ENCODE assay signal across 1 cellular context in genomic region chr11:34620202-34620601, GRCh38.
TF ChIP-seq lines count a peak whose summit lies in the region.

No MANE protein-coding gene starts in this region.

TF ChIP-seq in GM23338, 12 proteins besides CTCF, POLR2A, EP300 and RAD21 (continued from another document):
- TF ChIP-seq ZNF462 (CRISPR knock-in tag; IDR thresholded peaks at IDR 0.05) (no peak), CREB1 (CRISPR knock-in tag; IDR thresholded peaks at IDR 0.05; ENCODE audit: low read depth) (no peak), POLR2AphosphoS5 (IDR thresholded peaks at IDR 0.05; ENCODE audit: low read depth) (no peak), ZNF114 (CRISPR knock-in tag; IDR thresholded peaks at IDR 0.05) (no peak), EZH2 (IDR thresholded peaks at IDR 0.05; ENCODE audit: low read depth, unreplicated experiment) (no peak), JUNB (IDR thresholded peaks at IDR 0.05; ENCODE audit: unreplicated experiment) (no peak), NANOG (IDR thresholded peaks at IDR 0.05; ENCODE audit: borderline replicate concordance) (no peak)
- TF ChIP-seq, protein P1, sequence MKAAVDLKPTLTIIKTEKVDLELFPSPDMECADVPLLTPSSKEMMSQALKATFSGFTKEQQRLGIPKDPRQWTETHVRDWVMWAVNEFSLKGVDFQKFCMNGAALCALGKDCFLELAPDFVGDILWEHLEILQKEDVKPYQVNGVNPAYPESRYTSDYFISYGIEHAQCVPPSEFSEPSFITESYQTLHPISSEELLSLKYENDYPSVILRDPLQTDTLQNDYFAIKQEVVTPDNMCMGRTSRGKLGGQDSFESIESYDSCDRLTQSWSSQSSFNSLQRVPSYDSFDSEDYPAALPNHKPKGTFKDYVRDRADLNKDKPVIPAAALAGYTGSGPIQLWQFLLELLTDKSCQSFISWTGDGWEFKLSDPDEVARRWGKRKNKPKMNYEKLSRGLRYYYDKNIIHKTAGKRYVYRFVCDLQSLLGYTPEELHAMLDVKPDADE (IDR thresholded peaks at IDR 0.05): no peak
